1 cellular context compared by ENCODE assay signal in the genomic region with DNA sequence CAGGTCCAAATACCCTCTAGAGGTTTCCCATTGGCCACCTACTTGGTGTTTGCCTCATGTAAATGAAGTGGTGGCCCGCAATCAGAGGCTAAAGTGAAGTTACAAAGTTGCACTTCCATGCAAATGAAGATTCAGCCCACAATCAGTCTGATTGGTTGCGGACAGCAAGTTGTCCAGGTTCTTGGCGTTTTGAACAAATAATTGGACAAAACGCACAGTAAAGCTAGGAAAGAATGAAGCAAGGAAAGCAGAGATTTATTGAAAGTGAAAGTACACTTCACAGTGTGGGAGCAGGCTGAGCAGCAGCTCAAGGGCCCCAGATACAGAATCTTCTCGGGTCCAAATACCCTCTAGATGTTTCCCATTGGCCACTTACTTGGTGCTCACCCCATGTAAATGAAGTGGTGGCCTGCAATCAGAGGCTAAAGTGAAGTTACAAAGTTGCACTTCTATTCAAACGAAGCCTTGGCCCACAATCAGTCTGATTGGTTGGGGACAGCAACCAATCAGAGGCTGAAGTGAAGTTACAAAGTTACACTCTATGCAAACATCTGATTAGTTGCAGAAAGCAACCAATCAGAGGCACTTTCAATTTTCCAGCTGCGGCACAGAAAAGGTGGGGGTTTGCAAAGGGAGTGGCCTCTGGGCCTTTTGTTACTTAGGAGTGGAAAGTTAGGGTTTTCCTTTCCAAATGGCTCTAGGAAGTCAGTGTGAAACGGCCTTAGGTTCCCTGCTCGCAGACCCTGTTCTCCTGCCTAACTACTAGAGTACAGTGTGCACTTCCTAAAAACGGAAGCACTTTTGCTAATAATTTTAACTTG.
TF ChIP-seq lines count a peak whose summit lies in the region.

No MANE protein-coding gene starts in this region.

TF ChIP-seq in GM23338, 12 proteins besides CTCF, POLR2A, EP300 and RAD21 (continued from another document):
- TF ChIP-seq, protein P1, sequence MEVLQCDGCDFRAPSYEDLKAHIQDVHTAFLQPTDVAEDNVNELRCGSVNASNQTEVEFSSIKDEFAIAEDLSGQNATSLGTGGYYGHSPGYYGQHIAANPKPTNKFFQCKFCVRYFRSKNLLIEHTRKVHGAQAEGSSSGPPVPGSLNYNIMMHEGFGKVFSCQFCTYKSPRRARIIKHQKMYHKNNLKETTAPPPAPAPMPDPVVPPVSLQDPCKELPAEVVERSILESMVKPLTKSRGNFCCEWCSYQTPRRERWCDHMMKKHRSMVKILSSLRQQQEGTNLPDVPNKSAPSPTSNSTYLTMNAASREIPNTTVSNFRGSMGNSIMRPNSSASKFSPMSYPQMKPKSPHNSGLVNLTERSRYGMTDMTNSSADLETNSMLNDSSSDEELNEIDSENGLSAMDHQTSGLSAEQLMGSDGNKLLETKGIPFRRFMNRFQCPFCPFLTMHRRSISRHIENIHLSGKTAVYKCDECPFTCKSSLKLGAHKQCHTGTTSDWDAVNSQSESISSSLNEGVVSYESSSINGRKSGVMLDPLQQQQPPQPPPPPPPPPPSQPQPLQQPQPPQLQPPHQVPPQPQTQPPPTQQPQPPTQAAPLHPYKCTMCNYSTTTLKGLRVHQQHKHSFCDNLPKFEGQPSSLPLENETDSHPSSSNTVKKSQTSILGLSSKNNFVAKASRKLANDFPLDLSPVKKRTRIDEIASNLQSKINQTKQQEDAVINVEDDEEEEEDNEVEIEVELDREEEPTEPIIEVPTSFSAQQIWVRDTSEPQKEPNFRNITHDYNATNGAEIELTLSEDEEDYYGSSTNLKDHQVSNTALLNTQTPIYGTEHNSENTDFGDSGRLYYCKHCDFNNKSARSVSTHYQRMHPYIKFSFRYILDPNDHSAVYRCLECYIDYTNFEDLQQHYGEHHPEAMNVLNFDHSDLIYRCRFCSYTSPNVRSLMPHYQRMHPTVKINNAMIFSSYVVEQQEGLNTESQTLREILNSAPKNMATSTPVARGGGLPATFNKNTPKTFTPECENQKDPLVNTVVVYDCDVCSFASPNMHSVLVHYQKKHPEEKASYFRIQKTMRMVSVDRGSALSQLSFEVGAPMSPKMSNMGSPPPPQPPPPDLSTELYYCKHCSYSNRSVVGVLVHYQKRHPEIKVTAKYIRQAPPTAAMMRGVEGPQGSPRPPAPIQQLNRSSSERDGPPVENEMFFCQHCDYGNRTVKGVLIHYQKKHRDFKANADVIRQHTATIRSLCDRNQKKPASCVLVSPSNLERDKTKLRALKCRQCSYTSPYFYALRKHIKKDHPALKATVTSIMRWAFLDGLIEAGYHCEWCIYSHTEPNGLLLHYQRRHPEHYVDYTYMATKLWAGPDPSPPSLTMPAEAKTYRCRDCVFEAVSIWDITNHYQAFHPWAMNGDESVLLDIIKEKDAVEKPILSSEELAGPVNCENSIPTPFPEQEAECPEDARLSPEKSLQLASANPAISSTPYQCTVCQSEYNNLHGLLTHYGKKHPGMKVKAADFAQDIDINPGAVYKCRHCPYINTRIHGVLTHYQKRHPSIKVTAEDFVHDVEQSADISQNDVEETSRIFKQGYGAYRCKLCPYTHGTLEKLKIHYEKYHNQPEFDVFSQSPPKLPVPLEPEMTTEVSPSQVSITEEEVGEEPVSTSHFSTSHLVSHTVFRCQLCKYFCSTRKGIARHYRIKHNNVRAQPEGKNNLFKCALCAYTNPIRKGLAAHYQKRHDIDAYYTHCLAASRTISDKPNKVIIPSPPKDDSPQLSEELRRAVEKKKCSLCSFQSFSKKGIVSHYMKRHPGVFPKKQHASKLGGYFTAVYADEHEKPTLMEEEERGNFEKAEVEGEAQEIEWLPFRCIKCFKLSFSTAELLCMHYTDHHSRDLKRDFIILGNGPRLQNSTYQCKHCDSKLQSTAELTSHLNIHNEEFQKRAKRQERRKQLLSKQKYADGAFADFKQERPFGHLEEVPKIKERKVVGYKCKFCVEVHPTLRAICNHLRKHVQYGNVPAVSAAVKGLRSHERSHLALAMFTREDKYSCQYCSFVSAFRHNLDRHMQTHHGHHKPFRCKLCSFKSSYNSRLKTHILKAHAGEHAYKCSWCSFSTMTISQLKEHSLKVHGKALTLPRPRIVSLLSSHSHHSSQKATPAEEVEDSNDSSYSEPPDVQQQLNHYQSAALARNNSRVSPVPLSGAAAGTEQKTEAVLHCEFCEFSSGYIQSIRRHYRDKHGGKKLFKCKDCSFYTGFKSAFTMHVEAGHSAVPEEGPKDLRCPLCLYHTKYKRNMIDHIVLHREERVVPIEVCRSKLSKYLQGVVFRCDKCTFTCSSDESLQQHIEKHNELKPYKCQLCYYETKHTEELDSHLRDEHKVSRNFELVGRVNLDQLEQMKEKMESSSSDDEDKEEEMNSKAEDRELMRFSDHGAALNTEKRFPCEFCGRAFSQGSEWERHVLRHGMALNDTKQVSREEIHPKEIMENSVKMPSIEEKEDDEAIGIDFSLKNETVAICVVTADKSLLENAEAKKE (CRISPR knock-in tag; IDR thresholded peaks at IDR 0.05), result no peak
- TF ChIP-seq, protein P2, sequence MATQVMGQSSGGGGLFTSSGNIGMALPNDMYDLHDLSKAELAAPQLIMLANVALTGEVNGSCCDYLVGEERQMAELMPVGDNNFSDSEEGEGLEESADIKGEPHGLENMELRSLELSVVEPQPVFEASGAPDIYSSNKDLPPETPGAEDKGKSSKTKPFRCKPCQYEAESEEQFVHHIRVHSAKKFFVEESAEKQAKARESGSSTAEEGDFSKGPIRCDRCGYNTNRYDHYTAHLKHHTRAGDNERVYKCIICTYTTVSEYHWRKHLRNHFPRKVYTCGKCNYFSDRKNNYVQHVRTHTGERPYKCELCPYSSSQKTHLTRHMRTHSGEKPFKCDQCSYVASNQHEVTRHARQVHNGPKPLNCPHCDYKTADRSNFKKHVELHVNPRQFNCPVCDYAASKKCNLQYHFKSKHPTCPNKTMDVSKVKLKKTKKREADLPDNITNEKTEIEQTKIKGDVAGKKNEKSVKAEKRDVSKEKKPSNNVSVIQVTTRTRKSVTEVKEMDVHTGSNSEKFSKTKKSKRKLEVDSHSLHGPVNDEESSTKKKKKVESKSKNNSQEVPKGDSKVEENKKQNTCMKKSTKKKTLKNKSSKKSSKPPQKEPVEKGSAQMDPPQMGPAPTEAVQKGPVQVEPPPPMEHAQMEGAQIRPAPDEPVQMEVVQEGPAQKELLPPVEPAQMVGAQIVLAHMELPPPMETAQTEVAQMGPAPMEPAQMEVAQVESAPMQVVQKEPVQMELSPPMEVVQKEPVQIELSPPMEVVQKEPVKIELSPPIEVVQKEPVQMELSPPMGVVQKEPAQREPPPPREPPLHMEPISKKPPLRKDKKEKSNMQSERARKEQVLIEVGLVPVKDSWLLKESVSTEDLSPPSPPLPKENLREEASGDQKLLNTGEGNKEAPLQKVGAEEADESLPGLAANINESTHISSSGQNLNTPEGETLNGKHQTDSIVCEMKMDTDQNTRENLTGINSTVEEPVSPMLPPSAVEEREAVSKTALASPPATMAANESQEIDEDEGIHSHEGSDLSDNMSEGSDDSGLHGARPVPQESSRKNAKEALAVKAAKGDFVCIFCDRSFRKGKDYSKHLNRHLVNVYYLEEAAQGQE (IDR thresholded peaks at IDR 0.05; ENCODE audit: unreplicated experiment), result no peak
- TF ChIP-seq ZNF114 (CRISPR knock-in tag; IDR thresholded peaks at IDR 0.05), result no peak
